ENCODE assay signal across 31 cellular contexts in the genomic region with DNA sequence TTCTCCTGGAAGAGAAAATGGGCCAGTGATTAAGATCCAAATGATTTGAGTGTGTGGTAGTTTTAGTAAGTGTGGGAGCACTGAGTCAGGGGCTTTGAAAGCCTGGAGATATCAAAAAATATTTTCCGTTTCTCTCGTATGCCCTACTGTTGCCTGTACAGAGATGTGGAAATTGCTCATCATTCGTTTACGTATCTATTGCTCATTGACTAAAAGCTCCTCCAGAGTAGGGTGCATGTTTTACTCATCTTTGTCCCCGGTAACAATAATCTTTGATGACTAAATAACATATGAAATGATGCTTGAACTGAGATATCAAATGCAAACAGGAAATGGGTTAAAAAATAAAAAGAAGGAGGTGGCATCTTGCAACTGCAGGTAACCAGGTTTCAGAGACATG.
DNase-seq lines count a peak whose midpoint lies in the region; ATAC-seq, FAIRE-seq and TF ChIP-seq lines count a peak whose summit lies in the region.
"Had no signal": no experiment of that assay in that cellular context is flagged by ENCODE, and none has a peak within 500 bp of the region (broad histone marks: within the 10 kb centered on the region; RNA-seq: fewer than 3 reads in every experiment).

No MANE protein-coding gene starts in this region.

- H3K4me1 ChIP-seq in mesenchymal stem cell (ENCODE audit: control insufficient read depth, insufficient read depth, low read depth, low read length): peaks cover 1% of the 10 kb centered on the region
- H3K4me1 ChIP-seq: body of pancreas had no signal

- H3K9me3 ChIP-seq in mesenchymal stem cell (ENCODE audit: control insufficient read depth, low read length): no peaks in the 10 kb centered on the region
- H3K9me3 ChIP-seq: body of pancreas had no signal

- WGBS in mesenchymal stem cell: 88% methylated on average over 4 of the region's 5 CpGs

- H3K23ac ChIP-seq in mesenchymal stem cell (ENCODE audit: low read length in 2 of 2): no peak overlapping the region

- no peak overlapping the region for H2BK5ac ChIP-seq in mesenchymal stem cell (ENCODE audit: low read depth, low read length, poor library complexity, severe bottlenecking)

- H2BK15ac ChIP-seq in mesenchymal stem cell (ENCODE audit: low read depth, poor library complexity, severe bottlenecking): no peak overlapping the region

- no peak overlapping the region for H2BK120ac ChIP-seq in mesenchymal stem cell (ENCODE audit: low read depth, low read length)

- no peaks in the 10 kb centered on the region for H3K36me3 ChIP-seq in bronchial epithelial cell (ENCODE audit: control insufficient read depth, insufficient read depth, low read length)
- no peaks in the 10 kb centered on the region for H3K36me3 ChIP-seq in mesenchymal stem cell (ENCODE audit: control insufficient read depth in 1 of 2, insufficient read depth in 2 of 2, low read depth in 1 of 2, low read length in 2 of 2)

- no peaks in the 10 kb centered on the region for H3K79me1 ChIP-seq in mesenchymal stem cell (replicated peaks; ENCODE audit: low read length, poor library complexity, severe bottlenecking)

- H2BK12ac ChIP-seq in mesenchymal stem cell (ENCODE audit: low read length in 2 of 2): no peak overlapping the region

- no peak overlapping the region for H4K8ac ChIP-seq in mesenchymal stem cell (ENCODE audit: low read length)

- H3K4ac ChIP-seq in mesenchymal stem cell (ENCODE audit: low read depth in 1 of 2, low read length in 2 of 2): no peak overlapping the region

- no peak for DNase-seq in activated T-cell treated with anti-CD3 and anti-CD28 coated beads, Interleukin-2, amount 50 U/mL, for 72 hours
- no peak for DNase-seq in activated T-cell treated with anti-CD3 and anti-CD28 coated beads for 4 hours
- DNase-seq in HFFc6: peak; percentile 55
- peak; percentile 96 for DNase-seq in bronchial epithelial cell (ENCODE audit: low read depth)
- DNase-seq in mesenchymal stem cell: peak; percentile 36
- DNase-seq: ACHN; activated CD4-positive, alpha-beta memory T cell treated with anti-CD3 and anti-CD28 coated beads for 36 hours; activated gamma-delta T cell treated with Interleukin-2 at 50 U/mL for 16 hours; body of pancreas; CD4-positive, alpha-beta memory T cell; cerebellar nuclear complex; dermis blood vessel endothelial cell; endodermal cell; H9; left colon; NCI-H1048; NCI-H1694 treated with DMSO at 0.1 percent for 48 hours; nephron progenitor cell; stimulated activated CD4-positive, alpha-beta T cell treated with anti-CD3 and anti-CD28 coated beads, Interleukin-4, amount 100 ng/mL, for 24 hours; substantia nigra; T-helper 17 cell; trophoblast cell had no signal

- peak overlapping the region; percentile 35 to 65 for H3K4me3 Mint-ChIP-seq in activated T-cell treated with anti-CD3 and anti-CD28 coated beads, Interleukin-2, amount 50 U/mL, for 72 hours
- H3K4me3 Mint-ChIP-seq in HFFc6: peak overlapping the region; percentile 42
- H3K4me3 Mint-ChIP-seq: activated CD4-positive, alpha-beta memory T cell treated with anti-CD3 and anti-CD28 coated beads for 36 hours; B cell; CD4-positive, alpha-beta memory T cell; endodermal cell; H9; nephron progenitor cell; T-helper 17 cell had no signal

- H3K18ac ChIP-seq in mesenchymal stem cell (ENCODE audit: low read depth in 1 of 2, low read length in 2 of 2): no peak overlapping the region

- peak; percentile 90 to 92 for ATAC-seq in activated T-cell treated with anti-CD3 and anti-CD28 coated beads, Interleukin-2, amount 50 U/mL, for 72 hours (replicated peaks in 1 of 2)
- ATAC-seq in HG03095 (IDR thresholded peaks at IDR 0.05; ENCODE audit: unreplicated experiment): no peak
- no peak for ATAC-seq in GM21786 (IDR thresholded peaks at IDR 0.05; ENCODE audit: unreplicated experiment)
- ATAC-seq in HG03025 (IDR thresholded peaks at IDR 0.05; ENCODE audit: low FRiP score, unreplicated experiment): no peak
- ATAC-seq: activated CD4-positive, CD25-positive, alpha-beta regulatory T cell treated with anti-CD3 and anti-CD28 coated beads, Interleukin-2, amount 50 U/mL, for 24 hours; body of pancreas; GM12878; left colon; T-helper 17 cell had no signal

- H3K14ac ChIP-seq in mesenchymal stem cell (ENCODE audit: low read length in 2 of 2): no peak overlapping the region

- H2AK5ac ChIP-seq in mesenchymal stem cell (ENCODE audit: low read length, severe bottlenecking): no peak overlapping the region

- no peak overlapping the region for H3K27ac ChIP-seq in mesenchymal stem cell (ENCODE audit: low read length, poor library complexity, severe bottlenecking)
- H3K27ac ChIP-seq: body of pancreas, hepatocyte, SK-N-MC had no signal

- no peak for FAIRE-seq in bronchial epithelial cell (lab: Jason Lieb, UNC)
- FAIRE-seq: GM12878, TTC549 had no signal

- H3K4me3 ChIP-seq in bronchial epithelial cell (ENCODE audit: low read depth, low read length) (no peak overlapping the region), mesenchymal stem cell (ENCODE audit: insufficient read depth in 1 of 2, low read depth in 1 of 2, low read length in 2 of 2) (no peak overlapping the region)
- H3K4me3 ChIP-seq: body of pancreas, GM12878, hepatocyte, SK-N-MC had no signal

- H3K27me3 ChIP-seq in bronchial epithelial cell (ENCODE audit: control insufficient read depth, insufficient read depth, low read length): no peaks in the 10 kb centered on the region
- H3K27me3 ChIP-seq in mesenchymal stem cell (ENCODE audit: control insufficient read depth in 1 of 2, insufficient read depth in 1 of 2, low read length in 2 of 2): no peaks in the 10 kb centered on the region
- H3K27me3 ChIP-seq: body of pancreas, hepatocyte had no signal

- no peaks in the 10 kb centered on the region for H3K9me3 Mint-ChIP-seq in activated T-cell treated with anti-CD3 and anti-CD28 coated beads, Interleukin-2, amount 50 U/mL, for 72 hours
- H3K9me3 Mint-ChIP-seq in HFFc6: no peaks in the 10 kb centered on the region
- H3K9me3 Mint-ChIP-seq: activated CD4-positive, alpha-beta memory T cell treated with anti-CD3 and anti-CD28 coated beads for 36 hours; endodermal cell; H9 had no signal

- TF ChIP-seq CTCF in HFFc6 (IDR thresholded peaks at IDR 0.05): no peak
- no peak for TF ChIP-seq CTCF in bronchial epithelial cell (IDR thresholded peaks at IDR 0.05; ENCODE audit: insufficient read depth, low read length, severe bottlenecking)

- H3K4me2 ChIP-seq in mesenchymal stem cell (ENCODE audit: low read length, poor library complexity, severe bottlenecking): no peak overlapping the region
- H3K4me2 ChIP-seq: hepatocyte had no signal

- H4K91ac ChIP-seq in mesenchymal stem cell (ENCODE audit: low read length): no peak overlapping the region

- peaks cover 0 to 2% of the 10 kb centered on the region in 2 donors for H3K36me3 Mint-ChIP-seq in activated T-cell treated with anti-CD3 and anti-CD28 coated beads, Interleukin-2, amount 50 U/mL, for 72 hours (ENCODE audit: insufficient read depth in 2 of 2)
- peaks cover 27% of the 10 kb centered on the region for H3K36me3 Mint-ChIP-seq in HFFc6 (ENCODE audit: low read depth)
- H3K36me3 Mint-ChIP-seq: activated CD4-positive, alpha-beta memory T cell treated with anti-CD3 and anti-CD28 coated beads for 36 hours; CD4-positive, alpha-beta memory T cell had no signal

- H3K27ac Mint-ChIP-seq in activated T-cell treated with anti-CD3 and anti-CD28 coated beads, Interleukin-2, amount 50 U/mL, for 72 hours: peak overlapping the region; percentile 88
- peak overlapping the region; percentile 83 for H3K27ac Mint-ChIP-seq in HFFc6
- H3K27ac Mint-ChIP-seq: activated CD4-positive, alpha-beta memory T cell treated with anti-CD3 and anti-CD28 coated beads for 36 hours; B cell; CD4-positive, alpha-beta memory T cell; endodermal cell; H9; nephron progenitor cell; T-helper 17 cell had no signal

- H3K9ac ChIP-seq in mesenchymal stem cell (ENCODE audit: low read length): no peak overlapping the region

- peaks cover 4% of the 10 kb centered on the region for H3K4me1 Mint-ChIP-seq in activated T-cell treated with anti-CD3 and anti-CD28 coated beads, Interleukin-2, amount 50 U/mL, for 72 hours (ENCODE audit: low read depth)
- peaks cover 92% of the 10 kb centered on the region for H3K4me1 Mint-ChIP-seq in HFFc6 (ENCODE audit: low read depth)
- H3K4me1 Mint-ChIP-seq: B cell; CD4-positive, alpha-beta memory T cell; T-helper 17 cell had no signal

- H3K27me3 Mint-ChIP-seq in activated T-cell treated with anti-CD3 and anti-CD28 coated beads, Interleukin-2, amount 50 U/mL, for 72 hours (ENCODE audit: low read depth): peaks cover 15% of the 10 kb centered on the region
- no peaks in the 10 kb centered on the region; the same call in none of the 2 replicates for H3K27me3 Mint-ChIP-seq in HFFc6 (ENCODE audit: insufficient read depth)

- H2AFZ ChIP-seq in mesenchymal stem cell (ENCODE audit: low read depth, low read length): no peak overlapping the region
- H2AFZ ChIP-seq: hepatocyte had no signal

Comparison
In these comparisons a context has a peak if more than half of its experiments do, and no peak if none do; other contexts are left out.
1. ATAC-seq: peak in activated T-cell treated with anti-CD3 and anti-CD28 coated beads, Interleukin-2, amount 50 U/mL, for 72 hours (2 of 2); none in HG03095 (single experiment), GM21786 (single experiment) and HG03025 (single experiment).
2. DNase-seq: peak in HFFc6 (single experiment), bronchial epithelial cell (single experiment) and mesenchymal stem cell (single experiment); none in activated T-cell treated with anti-CD3 and anti-CD28 coated beads, Interleukin-2, amount 50 U/mL, for 72 hours (0 of 2) and activated T-cell treated with anti-CD3 and anti-CD28 coated beads for 4 hours (single experiment).